In the genomic region with DNA sequence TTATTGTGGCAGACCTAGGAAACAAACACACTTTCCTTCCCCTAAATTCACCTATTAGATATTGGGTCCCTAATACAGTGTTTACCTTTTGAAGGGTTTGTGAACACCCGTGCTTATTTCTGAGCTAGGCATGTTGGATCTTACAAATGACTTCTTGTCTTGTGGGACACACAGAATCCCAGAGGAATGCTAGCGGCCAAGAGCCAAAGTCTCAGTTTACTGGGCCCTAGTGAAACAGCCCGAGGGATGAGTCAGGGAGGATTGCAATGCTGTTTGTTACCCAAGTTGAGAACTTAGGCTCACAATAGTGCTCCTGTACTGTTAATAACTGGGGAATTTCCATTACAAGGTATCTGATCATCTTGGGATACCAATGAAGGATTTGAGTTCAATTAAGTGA, we compare ENCODE assay signal across 1 cellular context.
TF ChIP-seq lines count a peak whose summit lies in the region.

No MANE protein-coding gene starts in this region.

TF ChIP-seq in SK-N-SH, 30 proteins besides CTCF, POLR2A, EP300 and RAD21 (continued from another document):
- TF ChIP-seq, protein P1, sequence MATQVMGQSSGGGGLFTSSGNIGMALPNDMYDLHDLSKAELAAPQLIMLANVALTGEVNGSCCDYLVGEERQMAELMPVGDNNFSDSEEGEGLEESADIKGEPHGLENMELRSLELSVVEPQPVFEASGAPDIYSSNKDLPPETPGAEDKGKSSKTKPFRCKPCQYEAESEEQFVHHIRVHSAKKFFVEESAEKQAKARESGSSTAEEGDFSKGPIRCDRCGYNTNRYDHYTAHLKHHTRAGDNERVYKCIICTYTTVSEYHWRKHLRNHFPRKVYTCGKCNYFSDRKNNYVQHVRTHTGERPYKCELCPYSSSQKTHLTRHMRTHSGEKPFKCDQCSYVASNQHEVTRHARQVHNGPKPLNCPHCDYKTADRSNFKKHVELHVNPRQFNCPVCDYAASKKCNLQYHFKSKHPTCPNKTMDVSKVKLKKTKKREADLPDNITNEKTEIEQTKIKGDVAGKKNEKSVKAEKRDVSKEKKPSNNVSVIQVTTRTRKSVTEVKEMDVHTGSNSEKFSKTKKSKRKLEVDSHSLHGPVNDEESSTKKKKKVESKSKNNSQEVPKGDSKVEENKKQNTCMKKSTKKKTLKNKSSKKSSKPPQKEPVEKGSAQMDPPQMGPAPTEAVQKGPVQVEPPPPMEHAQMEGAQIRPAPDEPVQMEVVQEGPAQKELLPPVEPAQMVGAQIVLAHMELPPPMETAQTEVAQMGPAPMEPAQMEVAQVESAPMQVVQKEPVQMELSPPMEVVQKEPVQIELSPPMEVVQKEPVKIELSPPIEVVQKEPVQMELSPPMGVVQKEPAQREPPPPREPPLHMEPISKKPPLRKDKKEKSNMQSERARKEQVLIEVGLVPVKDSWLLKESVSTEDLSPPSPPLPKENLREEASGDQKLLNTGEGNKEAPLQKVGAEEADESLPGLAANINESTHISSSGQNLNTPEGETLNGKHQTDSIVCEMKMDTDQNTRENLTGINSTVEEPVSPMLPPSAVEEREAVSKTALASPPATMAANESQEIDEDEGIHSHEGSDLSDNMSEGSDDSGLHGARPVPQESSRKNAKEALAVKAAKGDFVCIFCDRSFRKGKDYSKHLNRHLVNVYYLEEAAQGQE (IDR thresholded peaks at IDR 0.05; ENCODE audit: low read depth, low read length) = 0 out of 2 replicates have a peak, but pooled peaks have one; percentile 21
- TF ChIP-seq SIN3A (IDR thresholded peaks at IDR 0.05; ENCODE audit: borderline replicate concordance, low read depth, low read length) (no peak), TEAD4 (IDR thresholded peaks at IDR 0.05; ENCODE audit: borderline replicate concordance, insufficient read depth) (peak; percentile 52; the same call in 1 of the 2 replicates), JUND (IDR thresholded peaks at IDR 0.05) (peak; percentile 72; the same call in 1 of the 2 replicates)
